In the genomic region with DNA sequence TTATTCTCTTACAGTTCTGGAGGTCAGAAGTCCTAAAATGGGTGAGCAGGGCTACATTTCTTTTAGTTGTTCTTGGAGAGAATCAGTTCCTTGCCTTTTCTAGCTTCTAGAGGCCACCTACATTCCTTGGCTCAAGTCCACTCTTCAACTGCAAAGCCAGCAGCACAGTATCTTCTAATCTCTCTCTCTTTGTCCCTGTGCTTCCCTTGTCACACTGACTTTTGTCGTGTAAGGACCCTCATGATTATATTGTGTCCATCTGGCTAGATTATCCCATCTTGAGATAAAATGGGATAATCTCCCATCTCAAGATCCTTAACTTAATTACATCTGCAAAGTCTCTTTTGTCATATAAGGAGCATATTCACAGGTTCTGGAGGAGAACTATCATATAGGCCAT, we compare ENCODE assay signal across 26 cellular contexts.
"Had no signal": no experiment of that assay in that cellular context is flagged by ENCODE, and none has a peak within 500 bp of the region (broad histone marks: within the 10 kb centered on the region; RNA-seq: fewer than 3 reads in every experiment).

No MANE protein-coding gene starts in this region.

- H3K27me3 ChIP-seq: hepatocyte, neural progenitor cell, neutrophil, right lobe of liver, stomach, testis, thyroid gland, transverse colon, upper lobe of left lung, vagina had no signal

- H2AFZ ChIP-seq: hepatocyte, neural progenitor cell, parathyroid adenoma had no signal

- H3K36me3 ChIP-seq: lower lobe of right lung, neural progenitor cell, neutrophil, right lobe of liver, stomach, thyroid gland, transverse colon, upper lobe of left lung, vagina had no signal

- DNase-seq: islet precursor cell; lower lobe of right lung; mammary epithelial cell; mesenchymal stem cell; naive thymus-derived CD8-positive, alpha-beta T cell; nephron progenitor cell; occipital lobe; psoas muscle; right lobe of liver; stimulated activated CD4-positive, alpha-beta T cell treated with anti-CD3 and anti-CD28 coated beads, Interleukin-12 subunit alpha, Interleukin-12 subunit beta, amount 100 ng/mL, for 4 hours; stimulated activated CD4-positive, alpha-beta T cell treated with anti-CD3 and anti-CD28 coated beads, Interleukin-15, amount 100 ng/mL, for 24 hours; stimulated activated CD4-positive, alpha-beta T cell treated with anti-CD3 and anti-CD28 coated beads, Interleukin-2, amount 100 ng/mL, for 24 hours; stimulated activated CD4-positive, alpha-beta T cell treated with anti-CD3 and anti-CD28 coated beads, Interleukin-4, amount 100 ng/mL, for 1 hour; stimulated activated naive B cell treated with anti-CD40 and anti-IgM and Interleukin-4, amounts not matched to agents 10 μg/mL and 1 μg/mL and 100 μg/mL, for 72 hours; stimulated activated naive CD8-positive, alpha-beta T cell treated with anti-CD3 and anti-CD28 coated beads, Interleukin-15, Interleukin-2, amounts not matched to agents 100 U/mL and 50 U/mL, for 24 hours; stomach; testis; thyroid gland; transverse colon; upper lobe of left lung had no signal

- H3K27ac ChIP-seq: hepatocyte, lower lobe of right lung, neural progenitor cell, neutrophil, parathyroid adenoma, psoas muscle, right lobe of liver, skin epidermis, stomach, testis, thyroid gland, transverse colon, upper lobe of left lung, vagina had no signal

- H3K9me3 Mint-ChIP-seq: nephron progenitor cell, neural progenitor cell had no signal

- H3K9me3 ChIP-seq: lower lobe of right lung, neutrophil, psoas muscle, right lobe of liver, stomach, testis, thyroid gland, transverse colon, upper lobe of left lung, vagina had no signal

- H3K9ac ChIP-seq: neural progenitor cell, parathyroid adenoma had no signal

- H3K4me3 ChIP-seq: hepatocyte, lower lobe of right lung, neural progenitor cell, psoas muscle, right lobe of liver, skin epidermis, stomach, testis, thyroid gland, transverse colon, upper lobe of left lung, vagina had no signal

- H3K36me3 Mint-ChIP-seq: naive thymus-derived CD8-positive, alpha-beta T cell; neural progenitor cell; stimulated activated naive B cell treated with anti-CD40 and anti-IgM and Interleukin-4, amounts not matched to agents 10 μg/mL and 1 μg/mL and 100 μg/mL, for 72 hours had no signal

- H3K4me1 ChIP-seq: lower lobe of right lung, neural progenitor cell, parathyroid adenoma, psoas muscle, right lobe of liver, stomach, testis, thyroid gland, transverse colon, upper lobe of left lung, vagina had no signal

- H3K4me3 Mint-ChIP-seq: naive thymus-derived CD8-positive, alpha-beta T cell; nephron progenitor cell; neural progenitor cell; stimulated activated naive B cell treated with anti-CD40 and anti-IgM and Interleukin-4, amounts not matched to agents 10 μg/mL and 1 μg/mL and 100 μg/mL, for 72 hours had no signal

- H3K79me2 ChIP-seq: hepatocyte, parathyroid adenoma had no signal

- H3K27ac Mint-ChIP-seq: nephron progenitor cell; neural progenitor cell; stimulated activated naive B cell treated with anti-CD40 and anti-IgM and Interleukin-4, amounts not matched to agents 10 μg/mL and 1 μg/mL and 100 μg/mL, for 72 hours had no signal

- H3K4me2 ChIP-seq: hepatocyte, neural progenitor cell had no signal

- H3K4me1 Mint-ChIP-seq: naive thymus-derived CD8-positive, alpha-beta T cell; nephron progenitor cell; stimulated activated naive B cell treated with anti-CD40 and anti-IgM and Interleukin-4, amounts not matched to agents 10 μg/mL and 1 μg/mL and 100 μg/mL, for 72 hours had no signal
